1 cellular context compared by ENCODE assay signal in genomic region chr1:12619396-12620141, GRCh38.
TF ChIP-seq lines count a peak whose summit lies in the region.

No MANE protein-coding gene starts in this region.

TF ChIP-seq in HEK293, 187 proteins besides CTCF, POLR2A, EP300 and RAD21 (continued from another document):
- TF ChIP-seq ZNF645 (tag by site-specific recombination; IDR thresholded peaks at IDR 0.05) (no peak), ZBTB1 (tag by site-specific recombination; IDR thresholded peaks at IDR 0.05) (no peak), ZNF239 (tag by site-specific recombination; IDR thresholded peaks at IDR 0.05) (no peak), ZNF138 (tag by site-specific recombination; IDR thresholded peaks at IDR 0.05; ENCODE audit: borderline replicate concordance) (no peak), ZNF26 (tag by site-specific recombination; IDR thresholded peaks at IDR 0.05) (no peak), BCL11B (tag by site-specific recombination; IDR thresholded peaks at IDR 0.05; ENCODE audit: low read depth) (no peak), ZNF10 (tag by site-specific recombination; IDR thresholded peaks at IDR 0.05) (no peak), PRDM10 (tag by site-specific recombination; IDR thresholded peaks at IDR 0.05) (no peak)
